In the genomic region with DNA sequence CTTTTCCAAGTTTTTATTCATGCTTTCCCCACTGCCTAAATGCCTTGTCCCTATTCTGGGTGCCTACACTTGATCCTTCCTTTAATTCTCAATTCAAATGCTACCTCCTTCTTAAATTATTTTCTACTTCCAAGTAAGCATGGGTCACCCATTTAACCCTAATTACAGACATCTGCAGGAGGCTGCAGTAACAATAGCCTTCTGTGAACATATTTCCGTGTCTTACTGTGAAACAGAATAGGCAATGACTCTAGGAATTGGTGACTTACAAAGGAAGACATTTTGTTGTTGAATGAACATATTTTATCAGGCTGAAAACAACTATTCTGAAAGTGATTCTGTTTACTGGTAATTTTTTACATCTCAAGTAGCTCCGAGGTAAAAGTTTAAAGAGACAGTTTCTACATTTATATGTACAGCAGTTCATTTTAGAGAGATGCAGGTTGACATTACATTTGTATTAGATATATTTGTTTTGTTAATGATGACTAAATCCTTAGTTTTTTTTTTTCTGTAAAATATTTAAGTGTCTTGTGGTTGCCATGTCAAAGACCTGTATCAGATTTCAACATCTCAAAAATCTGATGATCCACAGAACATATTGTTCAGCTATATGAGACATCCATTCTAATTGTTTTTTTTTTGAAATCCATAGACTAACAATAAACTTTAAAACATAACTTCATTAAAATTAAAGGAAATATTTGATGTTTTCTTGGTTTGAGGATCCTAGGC, we compare ENCODE assay signal across 20 cellular contexts.
DNase-seq lines count a peak whose midpoint lies in the region; ATAC-seq, FAIRE-seq and TF ChIP-seq lines count a peak whose summit lies in the region.
"Had no signal": no experiment of that assay in that cellular context is flagged by ENCODE, and none has a peak within 500 bp of the region (broad histone marks: within the 10 kb centered on the region; RNA-seq: fewer than 3 reads in every experiment).

No MANE protein-coding gene starts in this region.

- peaks cover 8% of the 10 kb centered on the region for H3K4me1 Mint-ChIP-seq in mesothelial cell of epicardium
- H3K4me1 Mint-ChIP-seq: CD8-positive, alpha-beta memory T cell had no signal

- H3K9ac ChIP-seq in iPS-18a (ENCODE audit: low read length), result peak overlapping the region; percentile 21

- 41 to 64% (median 48%) methylated on average over 2 of the region's 2 CpGs for WGBS in psoas muscle, 3 donors

- H3K27ac Mint-ChIP-seq in mesothelial cell of epicardium, result no peak overlapping the region
- H3K27ac Mint-ChIP-seq: CD8-positive, alpha-beta memory T cell; T-helper 1 cell treated with Interleukin-12 subunit alpha and Interleukin-12 subunit beta and Interleukin-4 antibody, amounts not matched to agents 30 μg/mL and 1 μg/mL, for 36 hours had no signal

- no peaks in the 10 kb centered on the region for H3K9me3 ChIP-seq in iPS-18a (ENCODE audit: control insufficient read depth, low read depth, low read length)
- H3K9me3 ChIP-seq in psoas muscle, result peaks cover 5% of the 10 kb centered on the region
- H3K9me3 ChIP-seq: adrenal gland, neutrophil had no signal

- no peak for TF ChIP-seq CTCF in bronchial epithelial cell (IDR thresholded peaks at IDR 0.05; ENCODE audit: insufficient read depth, low read length, severe bottlenecking)
- no peak for TF ChIP-seq CTCF in mesothelial cell of epicardium (IDR thresholded peaks at IDR 0.05; ENCODE audit: unreplicated experiment)
- no peak for TF ChIP-seq CTCF in psoas muscle (IDR thresholded peaks at IDR 0.05)

- H3K4me1 ChIP-seq in iPS-18a (ENCODE audit: control insufficient read depth, low read depth, low read length), result peaks cover 27% of the 10 kb centered on the region
- H3K4me1 ChIP-seq in psoas muscle, result no peaks in the 10 kb centered on the region
- H3K4me1 ChIP-seq: adrenal gland had no signal

- H3K9me3 Mint-ChIP-seq in mesothelial cell of epicardium, result peaks cover 1% of the 10 kb centered on the region
- H3K9me3 Mint-ChIP-seq: T-helper 1 cell treated with Interleukin-12 subunit alpha and Interleukin-12 subunit beta and Interleukin-4 antibody, amounts not matched to agents 30 μg/mL and 1 μg/mL, for 36 hours had no signal

- H3K27ac ChIP-seq in iPS-18a (ENCODE audit: low read length), result peak overlapping the region; percentile 88
- no peak overlapping the region for H3K27ac ChIP-seq in psoas muscle
- H3K27ac ChIP-seq: adrenal gland, neutrophil had no signal

- FAIRE-seq in bronchial epithelial cell (lab: Jason Lieb, UNC), result no peak
- FAIRE-seq: GM12878, keratinocyte, urothelium cell line had no signal

- no peak overlapping the region for H3K4me3 Mint-ChIP-seq in mesothelial cell of epicardium
- H3K4me3 Mint-ChIP-seq: CD8-positive, alpha-beta memory T cell; T-helper 1 cell treated with Interleukin-12 subunit alpha and Interleukin-12 subunit beta and Interleukin-4 antibody, amounts not matched to agents 30 μg/mL and 1 μg/mL, for 36 hours had no signal

- intact Hi-C loops in psoas muscle (cut with DNase I), result no loop called here

- ATAC-seq in HG02885 (IDR thresholded peaks at IDR 0.05; ENCODE audit: poor library complexity, unreplicated experiment) (no peak), psoas muscle (no peak), GM18873 (IDR thresholded peaks at IDR 0.05; ENCODE audit: low FRiP score, unreplicated experiment) (no peak)
- ATAC-seq: GM12878, right cardiac atrium had no signal

- no peaks in the 10 kb centered on the region for H3K36me3 Mint-ChIP-seq in mesothelial cell of epicardium
- H3K36me3 Mint-ChIP-seq: CD8-positive, alpha-beta memory T cell had no signal

- H3K27me3 Mint-ChIP-seq in mesothelial cell of epicardium (ENCODE audit: low read depth), result no peaks in the 10 kb centered on the region

- H3K36me3 ChIP-seq in bronchial epithelial cell (ENCODE audit: control insufficient read depth, insufficient read depth, low read length) (no peaks in the 10 kb centered on the region), iPS-18a (ENCODE audit: control insufficient read depth, low read depth, low read length) (no peaks in the 10 kb centered on the region), psoas muscle (ENCODE audit: insufficient read depth in 1 of 2, low read depth in 1 of 2) (no peaks in the 10 kb centered on the region)
- H3K36me3 ChIP-seq: adrenal gland, neutrophil had no signal

- no peak overlapping the region for H3K4me3 ChIP-seq in bronchial epithelial cell (ENCODE audit: low read depth, low read length)
- H3K4me3 ChIP-seq in iPS-18a (ENCODE audit: low read length), result peak overlapping the region; percentile 26
- no peak overlapping the region for H3K4me3 ChIP-seq in psoas muscle
- H3K4me3 ChIP-seq: adrenal gland, GM12878 had no signal

- H3K27me3 ChIP-seq in bronchial epithelial cell (ENCODE audit: control insufficient read depth, insufficient read depth, low read length), result no peaks in the 10 kb centered on the region
- no peaks in the 10 kb centered on the region for H3K27me3 ChIP-seq in iPS-18a (ENCODE audit: control insufficient read depth, insufficient read depth, low read length)
- H3K27me3 ChIP-seq in psoas muscle (ENCODE audit: insufficient read depth in 3 of 3, low read length in 2 of 3), result no peaks in the 10 kb centered on the region
- H3K27me3 ChIP-seq: adrenal gland, neutrophil had no signal

- DNase-seq in COR-L47 (lab: John Stamatoyannopoulos, UW) (peak; percentile 39), NCI-H146 (lab: John Stamatoyannopoulos, UW) (peak; percentile 45), bronchial epithelial cell (ENCODE audit: low read depth) (peak; percentile 86), mesothelial cell of epicardium (ENCODE audit: low spot score in 2 of 2, unreplicated experiment in 2 of 2) (no peak), psoas muscle (no peak)
- DNase-seq: activated CD4-positive, CD25-positive, alpha-beta regulatory T cell; activated CD8-positive, alpha-beta memory T cell treated with anti-CD3 and anti-CD28 coated beads for 24 hours; adrenal gland; CD8-positive, alpha-beta memory T cell; NCI-H2029; right cardiac atrium; stimulated activated CD4-positive, alpha-beta T cell treated with anti-CD3 and anti-CD28 coated beads, Interleukin-1b, Interleukin-23, amount 100 ng/mL, for 48 hours had no signal

Comparison
In these comparisons a context has a peak if more than half of its experiments do, and no peak if none do; other contexts are left out.
1. DNase-seq: peak in COR-L47 (single experiment), NCI-H146 (single experiment) and bronchial epithelial cell (single experiment); none in mesothelial cell of epicardium (0 of 2) and psoas muscle (0 of 2).